ENCODE assay signal across 19 cellular contexts in the genomic region with DNA sequence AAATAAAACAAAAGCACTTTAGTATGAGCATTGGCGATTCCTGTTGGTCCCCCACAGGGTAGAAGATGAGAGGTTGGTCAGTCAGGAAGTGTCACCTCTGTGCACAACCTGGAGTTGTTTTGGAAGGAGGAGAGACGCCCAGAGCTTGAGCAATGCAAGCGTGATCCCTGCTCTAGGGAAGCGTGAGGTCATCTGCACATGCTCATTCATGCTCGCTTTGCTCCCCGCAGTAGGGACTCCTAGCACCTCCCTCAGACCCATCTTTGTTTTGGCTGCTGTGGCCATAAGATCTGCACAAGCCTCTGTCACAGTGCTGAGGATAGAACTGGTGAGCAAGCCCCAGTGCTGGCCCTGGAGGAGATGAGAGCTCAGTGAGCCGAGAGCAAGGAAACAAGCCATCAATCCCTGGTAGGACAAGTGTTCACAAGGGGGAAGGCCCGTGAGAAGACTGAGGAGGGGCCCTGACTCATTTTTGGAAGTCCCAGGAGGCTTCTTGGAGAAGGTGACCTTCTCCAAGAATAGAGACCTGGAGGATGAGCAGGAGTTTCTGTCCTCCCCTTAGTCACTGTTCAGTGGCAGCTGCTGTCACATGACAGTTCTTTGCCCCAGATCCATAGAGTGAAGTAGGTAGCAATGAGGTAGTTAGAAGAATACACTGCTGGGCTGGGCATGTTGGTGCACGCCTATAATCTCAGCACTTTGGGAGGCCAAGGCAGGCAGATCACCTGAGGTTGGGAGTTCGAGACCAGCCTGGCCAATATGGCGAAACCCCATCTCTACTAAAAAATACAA. TPM values are rescaled to one million over a fixed set of nuclear protein-coding genes. Genes with fewer than 3 reads are reported as not detected.
"Had no signal": no experiment of that assay in that cellular context is flagged by ENCODE, and none has a peak within 500 bp of the region (broad histone marks: within the 10 kb centered on the region; RNA-seq: fewer than 3 reads in every experiment).

No MANE protein-coding gene starts in this region.

- H3K36me3 ChIP-seq: right lobe of liver, spleen had no signal

- H3K4me3 ChIP-seq: coronary artery, lung, psoas muscle, right lobe of liver, spleen, tibial nerve had no signal

- ATAC-seq: left cardiac atrium; natural killer cell; psoas muscle; stimulated activated memory B cell treated with anti-CD40 and anti-IgM and Interleukin-4, amounts not matched to agents 10 μg/mL and 1 μg/mL and 100 μg/mL, for 72 hours had no signal

- H3K27me3 Mint-ChIP-seq: stimulated activated memory B cell treated with anti-CD40 and anti-IgM and Interleukin-4, amounts not matched to agents 10 μg/mL and 1 μg/mL and 100 μg/mL, for 72 hours had no signal

- H3K27me3 ChIP-seq: right lobe of liver, spleen, tibial nerve had no signal

- H3K4me1 Mint-ChIP-seq: natural killer cell had no signal

- H3K4me3 Mint-ChIP-seq: activated CD4-positive, alpha-beta memory T cell treated with anti-CD3 and anti-CD28 coated beads for 36 hours; activated T-helper 1 cell treated with anti-CD3 and anti-CD28 coated beads, Interleukin-12 subunit alpha, Interleukin-12 subunit beta, Interleukin-2, Interleukin-4 antibody, amounts not matched to agents 30 ng/mL and 10 ng/mL and 1 ng/mL, durations not matched to agents 14 hours and 24 hours and 36 hours; natural killer cell; stimulated activated memory B cell treated with anti-CD40 and anti-IgM and Interleukin-4, amounts not matched to agents 10 μg/mL and 1 μg/mL and 100 μg/mL, for 72 hours had no signal

- H3K9me3 ChIP-seq: right lobe of liver had no signal

- H3K27ac Mint-ChIP-seq: activated CD4-positive, alpha-beta memory T cell treated with anti-CD3 and anti-CD28 coated beads for 36 hours; activated T-helper 1 cell treated with anti-CD3 and anti-CD28 coated beads, Interleukin-12 subunit alpha, Interleukin-12 subunit beta, Interleukin-2, Interleukin-4 antibody, amounts not matched to agents 30 ng/mL and 10 ng/mL and 1 ng/mL, durations not matched to agents 14 hours and 24 hours and 36 hours; natural killer cell; stimulated activated memory B cell treated with anti-CD40 and anti-IgM and Interleukin-4, amounts not matched to agents 10 μg/mL and 1 μg/mL and 100 μg/mL, for 72 hours had no signal

- DNase-seq: activated CD4-positive, alpha-beta memory T cell treated with anti-CD3 and anti-CD28 coated beads for 36 hours; activated CD4-positive, CD25-positive, alpha-beta regulatory T cell treated with anti-CD3 and anti-CD28 coated beads, Interleukin-2, amount 50 U/mL, for 72 hours; activated CD8-positive, alpha-beta memory T cell treated with anti-CD3 and anti-CD28 coated beads, Interleukin-2, amount 50 U/mL, for 48 hours; activated naive CD4-positive, alpha-beta T cell; effector memory CD4-positive, alpha-beta T cell; hypothalamus; left cardiac atrium; natural killer cell; nucleus accumbens; psoas muscle; right lobe of liver; spleen; stimulated activated CD4-positive, alpha-beta T cell treated with anti-CD3 and anti-CD28 coated beads, Interleukin-1b, Interleukin-23, amount 100 ng/mL, for 48 hours had no signal

- H3K27ac ChIP-seq: coronary artery, psoas muscle, right lobe of liver, spleen, tibial nerve had no signal

- H3K4me1 ChIP-seq: psoas muscle, right lobe of liver, spleen had no signal

RNA-seq across cellular contexts. Expression of gene ATP8B1, which starts 13.3 kb away (rescaled TPM):
- total RNA-seq: activated CD4-positive, alpha-beta memory T cell treated with anti-CD3 and anti-CD28 coated beads for 36 hours; natural killer cell; T-helper 2 cell treated with Interferon-gamma antibody and Interleukin-4, amounts not matched to agents 100 ng/mL and 5 ng/mL, for 36 hours had no signal
